Comparison of ENCODE assay signal across 3 cellular contexts in genomic region chr21:15457962-15458361, GRCh38.
TF ChIP-seq lines count a peak whose summit lies in the region.

No MANE protein-coding gene starts in this region.

TF ChIP-seq in HepG2, 621 proteins besides CTCF, POLR2A, EP300 and RAD21:
- TF ChIP-seq MAFF (IDR thresholded peaks at IDR 0.05; ENCODE audit: low read depth, low read length), result peak; percentile 99
- peak; percentile 98 to 99 for TF ChIP-seq MAFK (conservative IDR thresholded peaks at IDR 0.05 in 1 of 2, IDR thresholded peaks at IDR 0.05 in 1 of 2; ENCODE audit: low read length in 2 of 2)
- no peak for TF ChIP-seq GTF3A (CRISPR knock-in tag; conservative IDR thresholded peaks at IDR 0.05)
TF ChIP-seq in HepG2: peak in this region for 2.

TF ChIP-seq in IMR-90, 13 proteins besides CTCF, POLR2A, EP300 and RAD21:
- TF ChIP-seq ELK1 (IDR thresholded peaks at IDR 0.05; ENCODE audit: borderline replicate concordance, low read depth, low read length), result no peak
- no peak for TF ChIP-seq FOS (IDR thresholded peaks at IDR 0.05; ENCODE audit: low read depth, low read length)
- TF ChIP-seq MAZ (IDR thresholded peaks at IDR 0.05; ENCODE audit: borderline replicate concordance, low read depth, low read length), result no peak
- TF ChIP-seq RCOR1 (IDR thresholded peaks at IDR 0.05; ENCODE audit: insufficient replicate concordance, low read length), result no peak
- no peak for TF ChIP-seq CEBPB (IDR thresholded peaks at IDR 0.05; ENCODE audit: low read depth, low read length)
- no peak for TF ChIP-seq USF2 (IDR thresholded peaks at IDR 0.05; ENCODE audit: low read depth, low read length)
- TF ChIP-seq MAFK (IDR thresholded peaks at IDR 0.05; ENCODE audit: low read depth, low read length), result peak; percentile 94
- no peak for TF ChIP-seq BHLHE40 (IDR thresholded peaks at IDR 0.05; ENCODE audit: low read depth, low read length)
- TF ChIP-seq SMC3 (IDR thresholded peaks at IDR 0.05; ENCODE audit: low read depth, low read length), result no peak

TF ChIP-seq in H1, 55 proteins besides CTCF, POLR2A, EP300 and RAD21:
- TF ChIP-seq RBBP5 (IDR thresholded peaks at IDR 0.05; ENCODE audit: borderline replicate concordance, low read depth, low read length) (no peak), MAFK (IDR thresholded peaks at IDR 0.05; ENCODE audit: low read depth, low read length) (peak; percentile 81)
